ENCODE assay signal across 23 cellular contexts in the genomic region with DNA sequence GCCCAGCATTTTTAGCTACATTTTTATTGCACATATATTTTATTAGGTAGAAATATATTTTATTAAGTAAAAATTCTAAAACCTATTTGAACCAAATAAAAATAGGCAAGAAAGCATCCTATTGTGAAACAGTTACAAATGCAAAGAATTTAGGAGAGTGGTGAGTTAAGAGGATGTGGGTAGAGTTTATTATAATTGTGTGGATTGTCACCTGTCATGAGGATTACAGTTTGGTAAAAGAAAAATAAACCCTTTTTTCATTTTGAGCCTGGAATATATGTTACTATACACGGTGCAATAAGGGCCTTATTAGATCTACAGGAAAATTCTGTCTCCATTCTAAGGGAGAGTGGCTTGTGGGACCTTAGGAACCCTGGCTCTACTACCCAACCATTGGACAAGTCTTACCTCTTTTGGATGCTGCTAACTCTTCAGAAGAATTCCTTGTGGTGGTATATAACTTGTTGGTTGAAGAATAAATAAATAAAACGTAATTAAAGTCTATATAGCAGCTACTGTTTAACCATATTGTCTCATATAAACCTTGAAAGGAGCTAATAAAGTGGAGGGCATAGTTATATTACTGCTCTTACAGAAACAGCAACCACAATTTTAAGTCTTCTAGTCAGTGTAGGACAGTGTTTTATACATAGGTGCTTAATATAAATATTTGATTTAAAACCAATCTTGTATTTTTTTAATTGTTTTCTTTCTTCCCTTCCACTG.
"Had no signal": no experiment of that assay in that cellular context is flagged by ENCODE, and none has a peak within 500 bp of the region (broad histone marks: within the 10 kb centered on the region; RNA-seq: fewer than 3 reads in every experiment).

No MANE protein-coding gene starts in this region.

- H3K4me3 ChIP-seq: heart left ventricle, ovary, stomach, testis, upper lobe of left lung had no signal

- DNase-seq: activated CD4-positive, alpha-beta T cell treated with anti-CD3 and anti-CD28 coated beads, Interleukin-2, amount 10 ng/mL, durations not matched to agents 7 days and 5 days; activated CD8-positive, alpha-beta memory T cell treated with anti-CD3 and anti-CD28 coated beads for 24 hours; activated naive CD4-positive, alpha-beta T cell; activated naive CD8-positive, alpha-beta T cell treated with anti-CD3 and anti-CD28 coated beads, Interleukin-2, amount 10 ng/mL, durations not matched to agents 7 days and 5 days; anterior cingulate cortex; brain microvascular endothelial cell; cerebellar nuclear complex; effector memory CD8-positive, alpha-beta T cell; foreskin melanocyte; heart left ventricle; left cardiac atrium; midbrain; naive B cell; ovary; stimulated activated CD4-positive, alpha-beta T cell treated with anti-CD3 and anti-CD28 coated beads, Interleukin-1b, Interleukin-23, amount 100 ng/mL, for 48 hours; stomach; testis; upper lobe of left lung had no signal

- H3K9me3 Mint-ChIP-seq: activated CD4-positive, alpha-beta T cell treated with anti-CD3 and anti-CD28 coated beads, Interleukin-2, amount 10 ng/mL, durations not matched to agents 7 days and 5 days; activated naive CD8-positive, alpha-beta T cell treated with anti-CD3 and anti-CD28 coated beads, Interleukin-2, amount 10 ng/mL, durations not matched to agents 7 days and 5 days; activated T-helper 1 cell treated with anti-CD3 and anti-CD28 coated beads, Interleukin-12 subunit alpha, Interleukin-12 subunit beta, Interleukin-2, Interleukin-4 antibody, amounts not matched to agents 30 ng/mL and 10 ng/mL and 1 ng/mL, durations not matched to agents 14 hours and 24 hours and 36 hours; dendritic cell treated with granulocyte-macrophage colony-stimulating factor and Interleukin-4, amounts not matched to agents 40 ng/mL and 50 ng/mL, for 4 days; effector memory CD8-positive, alpha-beta T cell; naive B cell; T-helper 2 cell treated with Interferon-gamma antibody and Interleukin-4, amounts not matched to agents 5 μg/mL and 100 μg/mL, for 36 hours had no signal

- H3K27me3 ChIP-seq: brain microvascular endothelial cell, heart left ventricle, ovary, stomach, testis, upper lobe of left lung had no signal

- ATAC-seq: effector memory CD8-positive, alpha-beta T cell; left cardiac atrium; sciatic nerve had no signal

- H3K4me3 Mint-ChIP-seq: activated CD4-positive, alpha-beta T cell treated with anti-CD3 and anti-CD28 coated beads, Interleukin-2, amount 10 ng/mL, durations not matched to agents 7 days and 5 days; activated naive CD8-positive, alpha-beta T cell treated with anti-CD3 and anti-CD28 coated beads, Interleukin-2, amount 10 ng/mL, durations not matched to agents 7 days and 5 days; activated T-helper 1 cell treated with anti-CD3 and anti-CD28 coated beads, Interleukin-12 subunit alpha, Interleukin-12 subunit beta, Interleukin-2, Interleukin-4 antibody, amounts not matched to agents 30 ng/mL and 10 ng/mL and 1 ng/mL, durations not matched to agents 14 hours and 24 hours and 36 hours; dendritic cell treated with granulocyte-macrophage colony-stimulating factor and Interleukin-4, amounts not matched to agents 40 ng/mL and 50 ng/mL, for 4 days; effector memory CD8-positive, alpha-beta T cell; T-helper 2 cell treated with Interferon-gamma antibody and Interleukin-4, amounts not matched to agents 5 μg/mL and 100 μg/mL, for 36 hours had no signal

- H3K9me3 ChIP-seq: heart left ventricle, ovary, stomach, testis, upper lobe of left lung had no signal

- H3K4me1 Mint-ChIP-seq: activated CD4-positive, alpha-beta T cell treated with anti-CD3 and anti-CD28 coated beads, Interleukin-2, amount 10 ng/mL, durations not matched to agents 7 days and 5 days had no signal

- H3K27ac Mint-ChIP-seq: activated CD4-positive, alpha-beta T cell treated with anti-CD3 and anti-CD28 coated beads, Interleukin-2, amount 10 ng/mL, durations not matched to agents 7 days and 5 days; activated naive CD8-positive, alpha-beta T cell treated with anti-CD3 and anti-CD28 coated beads, Interleukin-2, amount 10 ng/mL, durations not matched to agents 7 days and 5 days; activated T-helper 1 cell treated with anti-CD3 and anti-CD28 coated beads, Interleukin-12 subunit alpha, Interleukin-12 subunit beta, Interleukin-2, Interleukin-4 antibody, amounts not matched to agents 30 ng/mL and 10 ng/mL and 1 ng/mL, durations not matched to agents 14 hours and 24 hours and 36 hours; dendritic cell treated with granulocyte-macrophage colony-stimulating factor and Interleukin-4, amounts not matched to agents 40 ng/mL and 50 ng/mL, for 4 days; effector memory CD8-positive, alpha-beta T cell; T-helper 2 cell treated with Interferon-gamma antibody and Interleukin-4, amounts not matched to agents 5 μg/mL and 100 μg/mL, for 36 hours had no signal

- H3K36me3 Mint-ChIP-seq: activated naive CD8-positive, alpha-beta T cell treated with anti-CD3 and anti-CD28 coated beads, Interleukin-2, amount 10 ng/mL, durations not matched to agents 7 days and 5 days; naive B cell had no signal

- H3K4me1 ChIP-seq: testis, upper lobe of left lung had no signal

- H3K36me3 ChIP-seq: brain microvascular endothelial cell, heart left ventricle, ovary, stomach, upper lobe of left lung had no signal

- H3K27me3 Mint-ChIP-seq: activated CD4-positive, alpha-beta T cell treated with anti-CD3 and anti-CD28 coated beads, Interleukin-2, amount 10 ng/mL, durations not matched to agents 7 days and 5 days; dendritic cell treated with granulocyte-macrophage colony-stimulating factor and Interleukin-4, amounts not matched to agents 40 ng/mL and 50 ng/mL, for 4 days; effector memory CD8-positive, alpha-beta T cell; naive B cell had no signal

- H3K27ac ChIP-seq: brain microvascular endothelial cell, epithelial cell of prostate, ovary, testis, upper lobe of left lung had no signal
